In the genomic region with DNA sequence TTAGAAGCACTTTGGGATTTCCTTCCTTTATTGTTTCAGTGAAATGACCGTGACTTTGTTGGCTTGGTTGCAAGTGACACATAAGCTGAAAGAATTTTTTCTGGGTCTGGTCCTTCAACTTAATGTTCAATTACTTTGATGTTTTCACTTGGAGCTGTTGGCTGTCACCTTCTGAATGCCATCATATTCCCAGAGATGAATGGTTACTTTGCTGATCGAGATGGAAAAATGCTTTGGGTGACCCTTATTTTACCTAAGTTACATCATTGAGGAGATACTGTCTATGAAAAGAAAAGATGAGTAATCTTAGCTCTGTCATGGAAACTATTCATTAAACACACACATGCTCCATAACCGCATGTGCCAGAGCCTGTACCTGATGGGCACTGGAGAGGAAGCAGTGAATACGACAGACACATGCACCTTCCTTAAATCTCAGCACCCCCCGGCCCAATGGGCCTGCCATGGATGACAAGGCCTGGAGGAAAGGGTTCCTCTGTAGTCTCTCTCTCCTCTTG, we compare ENCODE assay signal across 22 cellular contexts.
DNase-seq lines count a peak whose midpoint lies in the region; ATAC-seq and TF ChIP-seq lines count a peak whose summit lies in the region.
"Had no signal": no experiment of that assay in that cellular context is flagged by ENCODE, and none has a peak within 500 bp of the region (broad histone marks: within the 10 kb centered on the region; RNA-seq: fewer than 3 reads in every experiment).

No MANE protein-coding gene starts in this region.

- ATAC-seq in HG02970 (IDR thresholded peaks at IDR 0.05; ENCODE audit: low FRiP score, unreplicated experiment) (no peak), GM18873 (IDR thresholded peaks at IDR 0.05; ENCODE audit: low FRiP score, unreplicated experiment) (no peak), gastrocnemius medialis (no peak)

- H3K9ac ChIP-seq in mesenchymal stem cell (ENCODE audit: low read length), result no peak overlapping the region
- H3K9ac ChIP-seq: GM23248 had no signal

- H3K4me3 ChIP-seq in epithelial cell of esophagus (ENCODE audit: low read length) (no peak overlapping the region), mesenchymal stem cell (ENCODE audit: insufficient read depth in 1 of 2, low read depth in 1 of 2, low read length in 2 of 2) (no peak overlapping the region), gastrocnemius medialis (no peak overlapping the region)
- H3K4me3 ChIP-seq: GM23248 had no signal

- H3K27me3 ChIP-seq in mesenchymal stem cell (ENCODE audit: control insufficient read depth in 1 of 2, insufficient read depth in 1 of 2, low read length in 2 of 2) (no peaks in the 10 kb centered on the region), gastrocnemius medialis (no peaks in the 10 kb centered on the region)

- DNase-seq in HPDE6-E6E7 (ENCODE audit: extremely low spot score), result peak; percentile 40
- DNase-seq in RPMI7951 (ENCODE audit: low read depth), result peak; percentile 29
- peak; percentile 78 for DNase-seq in epithelial cell of esophagus (ENCODE audit: low read depth)
- peak; percentile 8 for DNase-seq in iris pigment epithelial cell (ENCODE audit: low read depth)
- DNase-seq in mesenchymal stem cell, result no peak
- DNase-seq in gastrocnemius medialis, result no peak
- DNase-seq: 8988T, ACHN, DMS153, GM23248, H7, KBM-7, MM.1S, NCI-H1417 treated with DMSO at 0.1 percent for 48 hours, NCI-H187, NCI-H2081 treated with DMSO at 0.1 percent for 48 hours, NCI-H2171, NCI-H510A, NCI-H69, SHP77 had no signal

- no peak overlapping the region for H3K4me2 ChIP-seq in mesenchymal stem cell (ENCODE audit: low read length, poor library complexity, severe bottlenecking)

- no peaks in the 10 kb centered on the region for H3K36me3 ChIP-seq in mesenchymal stem cell (ENCODE audit: control insufficient read depth in 1 of 2, insufficient read depth in 2 of 2, low read depth in 1 of 2, low read length in 2 of 2)
- H3K36me3 ChIP-seq in gastrocnemius medialis, result no peaks in the 10 kb centered on the region

- no peak for TF ChIP-seq CTCF in epithelial cell of esophagus (IDR thresholded peaks at IDR 0.05; ENCODE audit: insufficient read depth, low read depth, low read length, missing control alignments)
- no peak for TF ChIP-seq CTCF in gastrocnemius medialis (IDR thresholded peaks at IDR 0.05 in 4 of 5, conservative IDR thresholded peaks at IDR 0.05 in 1 of 5)

- no peak overlapping the region for H3K27ac ChIP-seq in mesenchymal stem cell (ENCODE audit: low read length, poor library complexity, severe bottlenecking)
- H3K27ac ChIP-seq in gastrocnemius medialis, result no peak overlapping the region
- H3K27ac ChIP-seq: GM23248 had no signal

- TF ChIP-seq POLR2A in gastrocnemius medialis (IDR thresholded peaks at IDR 0.05), result no peak

- intact Hi-C loops in gastrocnemius medialis (cut with DNase I; ENCODE audit: low total_unique reads), result no loop called here

- H2AK5ac ChIP-seq in mesenchymal stem cell (ENCODE audit: low read length, severe bottlenecking), result no peak overlapping the region

- no peaks in the 10 kb centered on the region for H3K9me3 ChIP-seq in mesenchymal stem cell (ENCODE audit: control insufficient read depth, low read length)
- H3K9me3 ChIP-seq in gastrocnemius medialis, result no peaks in the 10 kb centered on the region

- no peak overlapping the region for H4K8ac ChIP-seq in mesenchymal stem cell (ENCODE audit: low read length)

- WGBS in mesenchymal stem cell, result 86% methylated on average over 5 of the region's 5 CpGs

- H3K4ac ChIP-seq in mesenchymal stem cell (ENCODE audit: low read depth in 1 of 2, low read length in 2 of 2), result no peak overlapping the region

- no peak overlapping the region for H2BK12ac ChIP-seq in mesenchymal stem cell (ENCODE audit: low read length in 2 of 2)

- H3K14ac ChIP-seq in mesenchymal stem cell (ENCODE audit: low read length in 2 of 2), result no peak overlapping the region

- H3K4me1 ChIP-seq in mesenchymal stem cell (ENCODE audit: control insufficient read depth, insufficient read depth, low read depth, low read length), result no peaks in the 10 kb centered on the region
- H3K4me1 ChIP-seq in gastrocnemius medialis, result no peaks in the 10 kb centered on the region

- H3K79me1 ChIP-seq in mesenchymal stem cell (replicated peaks; ENCODE audit: low read length, poor library complexity, severe bottlenecking), result no peaks in the 10 kb centered on the region

- H2BK5ac ChIP-seq in mesenchymal stem cell (ENCODE audit: low read depth, low read length, poor library complexity, severe bottlenecking), result no peak overlapping the region

- H3K23ac ChIP-seq in mesenchymal stem cell (ENCODE audit: low read length in 2 of 2), result no peak overlapping the region

- H3K18ac ChIP-seq in mesenchymal stem cell (ENCODE audit: low read depth in 1 of 2, low read length in 2 of 2), result no peak overlapping the region

- no peak overlapping the region for H2BK120ac ChIP-seq in mesenchymal stem cell (ENCODE audit: low read depth, low read length)

- no peak overlapping the region for H4K91ac ChIP-seq in mesenchymal stem cell (ENCODE audit: low read length)

- H2BK15ac ChIP-seq in mesenchymal stem cell (ENCODE audit: low read depth, poor library complexity, severe bottlenecking), result no peak overlapping the region

- H2AFZ ChIP-seq in mesenchymal stem cell (ENCODE audit: low read depth, low read length), result no peak overlapping the region
- H2AFZ ChIP-seq: GM23248 had no signal

- in situ Hi-C loops in gastrocnemius medialis (cut with MboI; ENCODE audit: low sequenced_read_pairs in 4 of 4), result no loop called here

Comparison
In these comparisons a context has a peak if more than half of its experiments do, and no peak if none do; other contexts are left out.
1. DNase-seq: peak in HPDE6-E6E7 (single experiment), RPMI7951 (single experiment), epithelial cell of esophagus (single experiment) and iris pigment epithelial cell (single experiment); none in mesenchymal stem cell (single experiment) and gastrocnemius medialis (0 of 2).